ENCODE assay signal across 8 cellular contexts in the genomic region with DNA sequence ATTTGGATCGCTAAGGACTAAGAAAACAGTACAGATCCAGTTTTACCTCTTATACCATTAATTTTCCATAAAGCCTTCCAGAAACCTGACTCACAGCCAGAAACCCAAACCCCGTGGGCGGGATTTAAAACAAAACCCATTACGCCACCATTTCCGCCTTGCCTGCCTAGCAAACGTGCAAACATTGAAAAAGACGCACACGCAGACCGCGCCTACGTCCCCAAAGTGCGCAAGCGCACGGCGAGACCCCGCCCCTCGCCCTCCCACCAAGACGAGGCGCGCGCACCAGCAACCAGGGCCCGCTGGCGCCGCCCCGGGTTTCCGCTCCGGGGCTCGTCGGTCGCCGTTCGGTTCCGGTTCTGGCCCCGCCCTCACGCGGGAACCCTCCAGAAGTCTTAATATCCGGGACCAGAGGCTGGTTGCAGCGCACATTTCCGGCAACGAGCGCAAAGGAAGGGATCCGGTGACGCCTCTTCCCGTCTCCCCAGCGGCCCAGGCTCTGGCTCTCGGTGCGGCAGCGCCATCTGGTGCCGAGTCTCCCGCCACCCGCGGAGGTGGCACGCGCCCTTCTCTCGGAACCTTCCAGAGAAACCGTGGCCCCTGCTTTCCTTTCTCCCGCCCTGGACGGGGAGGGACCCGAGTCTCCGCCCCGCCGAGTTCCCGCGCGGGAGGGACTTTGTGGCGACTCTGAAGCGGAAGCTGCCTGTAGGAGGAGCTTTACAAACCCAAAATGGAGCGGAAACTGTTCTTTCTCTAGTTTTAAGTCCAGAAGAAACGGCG.
DNase-seq lines count a peak whose midpoint lies in the region; ATAC-seq and FAIRE-seq lines count a peak whose summit lies in the region.

No MANE protein-coding gene starts in this region.

- DNase-seq in NCI-H2107 treated with DMSO at 0.1 percent for 48 hours (lab: John Stamatoyannopoulos, UW; ENCODE audit: unreplicated experiment) (peak; percentile 92), UCSD-AML1 (lab: John Stamatoyannopoulos, UW; ENCODE audit: unreplicated experiment) (peak; percentile 100), brain pericyte (ENCODE audit: low read depth, low spot score) (peak; percentile 99), skeletal muscle cell (ENCODE audit: low read depth) (peak; percentile 98)

- ATAC-seq in GM18520 (IDR thresholded peaks at IDR 0.05; ENCODE audit: unreplicated experiment) (peak; percentile 90), HG03064 (IDR thresholded peaks at IDR 0.05; ENCODE audit: low read depth, unreplicated experiment) (peak; percentile 90)

- FAIRE-seq in A204.1 (lab: Jason Lieb, UNC): peak; percentile 97

- H3K4me3 ChIP-seq in iPS-11a (ENCODE audit: low read depth, low read length) (peak overlapping the region; percentile 72), skeletal muscle cell (ENCODE audit: low read depth, low read length) (peak overlapping the region; percentile 51)

Comparison
In these comparisons a context has a peak if more than half of its experiments do, and no peak if none do; other contexts are left out.
1. Peak in every context shown above with its lines: DNase-seq, ATAC-seq and H3K4me3 ChIP-seq.